18 cellular contexts compared by ENCODE assay signal in the genomic region with DNA sequence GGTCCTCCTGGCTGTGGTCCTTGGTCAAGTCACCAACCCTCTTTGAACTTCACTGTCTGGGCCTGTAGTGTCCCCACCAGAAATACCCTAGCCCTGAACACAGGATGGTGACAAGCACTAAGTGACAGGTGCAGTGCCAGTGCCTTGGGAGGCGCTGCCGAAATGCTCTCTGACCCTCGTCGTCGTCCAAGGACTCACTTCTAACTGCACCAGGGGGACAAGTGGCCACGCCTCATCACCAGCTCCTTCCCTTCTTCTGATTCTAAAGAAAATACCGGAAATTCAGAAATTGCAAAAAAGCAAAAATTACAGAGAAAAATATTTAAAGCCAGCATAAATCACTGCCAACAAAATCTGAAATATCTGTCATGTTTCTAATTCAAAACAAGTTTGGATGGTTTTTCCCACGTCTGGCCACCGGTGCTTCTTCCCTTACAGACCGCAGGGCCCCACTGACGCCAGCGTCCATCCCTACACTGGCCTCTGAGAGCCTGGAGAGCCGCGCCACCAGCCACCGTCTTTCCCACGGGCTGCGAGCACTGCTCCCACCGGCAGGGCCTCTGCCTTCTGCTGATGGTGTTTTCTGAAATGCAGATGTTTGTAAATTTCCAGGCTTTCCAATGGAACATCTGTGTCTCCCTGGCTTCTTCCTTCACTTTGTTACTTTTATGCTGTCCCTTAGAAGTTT. TPM values are rescaled to one million over a fixed set of nuclear protein-coding genes. Genes with fewer than 3 reads are reported as not detected.
DNase-seq lines count a peak whose midpoint lies in the region; ATAC-seq, FAIRE-seq and TF ChIP-seq lines count a peak whose summit lies in the region.
"Had no signal": no experiment of that assay in that cellular context is flagged by ENCODE, and none has a peak within 500 bp of the region (broad histone marks: within the 10 kb centered on the region; RNA-seq: fewer than 3 reads in every experiment).

No MANE protein-coding gene starts in this region.

- intact Hi-C loops in Right ventricle myocardium superior (cut with DNase I) (no loop called here), cardiac septum (cut with DNase I) (no loop called here), dorsolateral prefrontal cortex (cut with DNase I) (no loop called here), lower lobe of right lung (cut with DNase I) (no loop called here)

- no peaks in the 10 kb centered on the region for H3K27me3 ChIP-seq in dorsolateral prefrontal cortex
- peaks cover 13% of the 10 kb centered on the region for H3K27me3 ChIP-seq in lower lobe of right lung (ENCODE audit: low read depth)
- no peaks in the 10 kb centered on the region for H3K27me3 ChIP-seq in small intestine (ENCODE audit: control insufficient read depth in 2 of 2, insufficient read depth in 2 of 2, low read length in 2 of 2)
- H3K27me3 ChIP-seq: cardiac muscle cell had no signal

- DNase-seq in Right ventricle myocardium superior (peak; percentile 43), cardiac septum (ENCODE audit: low spot score) (no peak), dorsolateral prefrontal cortex (peak in 6 of 10 donors; percentile 1 to 33 (median 24)), lower lobe of right lung (peak; percentile 38), ureter (ENCODE audit: low spot score) (peak; percentile 38), NCI-H1436 treated with DMSO at 0.1 percent for 48 hours (lab: John Stamatoyannopoulos, UW) (no peak), NCI-H82 treated with DMSO at 0.1 percent for 48 hours (lab: John Stamatoyannopoulos, UW; ENCODE audit: unreplicated experiment) (no peak), small intestine (no peak)
- DNase-seq: activated CD4-positive, alpha-beta T cell treated with anti-CD3 and anti-CD28 coated beads, Interleukin-2, amount 50 U/mL, for 4 hours; effector memory CD4-positive, alpha-beta T cell; Karpas-422; NCI-H1105; NCI-H2171 treated with DMSO at 0.1 percent for 48 hours; stimulated activated CD4-positive, alpha-beta T cell treated with anti-CD3 and anti-CD28 coated beads, Interleukin-12 subunit alpha, Interleukin-12 subunit beta, amount 100 ng/mL, for 4 hours had no signal

- 63 to 66% (median 65%) methylated on average over 18 of the region's 18 CpGs for WGBS in small intestine, 3 donors

- H3K4me1 ChIP-seq in lower lobe of right lung (no peaks in the 10 kb centered on the region), small intestine (ENCODE audit: control insufficient read depth in 2 of 2, insufficient read depth in 1 of 2, low read depth in 1 of 2, low read length in 1 of 2) (no peaks in the 10 kb centered on the region)
- H3K4me1 ChIP-seq: HAP-1 had no signal

- peak overlapping the region in 1 of 59 donors; percentile 18 for H3K27ac ChIP-seq in dorsolateral prefrontal cortex
- no peak overlapping the region for H3K27ac ChIP-seq in lower lobe of right lung
- H3K27ac ChIP-seq in small intestine (ENCODE audit: low read depth in 1 of 2, low read length in 1 of 2) = no peak overlapping the region
- H3K27ac ChIP-seq: cardiac muscle cell had no signal

- H3K4me3 ChIP-seq in dorsolateral prefrontal cortex (no peak overlapping the region), lower lobe of right lung (no peak overlapping the region), small intestine (ENCODE audit: low read depth in 1 of 2, low read length in 2 of 2) (no peak overlapping the region)
- H3K4me3 ChIP-seq: cardiac muscle cell, HAP-1 had no signal

- no peak for ATAC-seq in Right ventricle myocardium superior (ENCODE audit: poor library complexity)
- ATAC-seq in lower lobe of right lung = no peak

- no peak for FAIRE-seq in small intestine (lab: Jason Lieb, UNC)
- FAIRE-seq: RCC 7860, TTC549 had no signal

- TF ChIP-seq CTCF in dorsolateral prefrontal cortex (IDR thresholded peaks at IDR 0.05 in 54 of 56, conservative IDR thresholded peaks at IDR 0.05 in 2 of 56; ENCODE audit: low read depth in 1 of 56, partially characterized antibody in 56 of 56) (no peak), lower lobe of right lung (IDR thresholded peaks at IDR 0.05) (no peak)

- H3K36me3 ChIP-seq in lower lobe of right lung = no peaks in the 10 kb centered on the region
- H3K36me3 ChIP-seq in small intestine (ENCODE audit: control insufficient read depth in 2 of 2, insufficient read depth in 2 of 2, low read length in 2 of 2) = no peaks in the 10 kb centered on the region
- H3K36me3 ChIP-seq: cardiac muscle cell, HAP-1 had no signal

- H3K9me3 ChIP-seq in lower lobe of right lung = no peaks in the 10 kb centered on the region
- H3K9me3 ChIP-seq in small intestine (ENCODE audit: control insufficient read depth, low read depth) = no peaks in the 10 kb centered on the region
- H3K9me3 ChIP-seq: HAP-1 had no signal

RNA-seq across cellular contexts. Expression of gene GPC1, which starts 37.4 kb away (rescaled TPM):
- total RNA-seq in Right ventricle myocardium superior (154 TPM), cardiac septum (291 TPM), dorsolateral prefrontal cortex (100 to 1,000 TPM in 94 of 120 experiments, 10 to 100 TPM in 26; 67.1 to 206 (median 116) TPM), lower lobe of right lung (14.7 TPM), ureter (88.1 TPM)
- polyA plus RNA-seq in small intestine = 10 to 100 TPM in 1 of 3 donors, 1 to 10 TPM in 1, under 1 TPM in 1; 0.89 to 15.5 (median 2.7) TPM

Comparison
In these comparisons a context has a peak if more than half of its experiments do, and no peak if none do; other contexts are left out.
1. DNase-seq: peak in Right ventricle myocardium superior (single experiment), dorsolateral prefrontal cortex (6 of 10), lower lobe of right lung (single experiment) and ureter (single experiment); none in cardiac septum (single experiment), NCI-H1436 treated with DMSO at 0.1 percent for 48 hours (single experiment), NCI-H82 treated with DMSO at 0.1 percent for 48 hours (single experiment) and small intestine (single experiment).